21 cellular contexts compared by ENCODE assay signal in genomic region chr14:99377951-99378350, GRCh38.
A peak's percentile ranks its signal among the peaks of the same experiment; 100 is the strongest.
DNase-seq lines count a peak whose midpoint lies in the region; ATAC-seq and TF ChIP-seq lines count a peak whose summit lies in the region.
"Had no signal": no experiment of that assay in that cellular context is flagged by ENCODE, and none has a peak within 500 bp of the region (broad histone marks: within the 10 kb centered on the region; RNA-seq: fewer than 3 reads in every experiment).

No MANE protein-coding gene starts in this region.

- ATAC-seq in activated T-cell treated with anti-CD3 and anti-CD28 coated beads, Interleukin-2, amount 50 U/mL, for 4 hours, result no peak
- ATAC-seq in HG03342 (IDR thresholded peaks at IDR 0.05; ENCODE audit: unreplicated experiment), result no peak
- ATAC-seq: GM23338 had no signal

- H3K36me3 Mint-ChIP-seq in activated T-cell treated with anti-CD3 and anti-CD28 coated beads, Interleukin-2, amount 50 U/mL, for 4 hours (ENCODE audit: insufficient read depth), result no peaks in the 10 kb centered on the region
- H3K36me3 Mint-ChIP-seq: CD14-positive monocyte; CD8-positive, alpha-beta memory T cell had no signal

- TF ChIP-seq CTCF in RWPE1 (conservative IDR thresholded peaks at IDR 0.05; ENCODE audit: low read depth), result no peak

- peaks cover 32% of the 10 kb centered on the region for H3K27me3 Mint-ChIP-seq in activated T-cell treated with anti-CD3 and anti-CD28 coated beads, Interleukin-2, amount 50 U/mL, for 4 hours (ENCODE audit: low read depth)

- CTCF ChIA-PET in RWPE1 (lab: Yijun Ruan, JAX), result interaction anchor here (0.7 kb wide), 1 partner anchor 15 kb away, joined by 4 read pairs; no protein-coding TSS in a partner anchor

- POLR2A ChIA-PET in RWPE1 (lab: Yijun Ruan, JAX; ENCODE audit: low non-redundant PET), result interaction anchor here (0.6 kb wide), 1 partner anchor 14 kb away, joined by 3 read pairs; no protein-coding TSS in a partner anchor

- H3K27ac ChIP-seq in RWPE1 (peak overlapping the region; percentile 66), epithelial cell of prostate (peak overlapping the region; percentile 43)
- H3K27ac ChIP-seq: 22Rv1; BLaER1 treated with 17β-estradiol and CSF1 and Interleukin-3, amounts not matched to agents 10 nM and 100 nM had no signal

- H3K9me3 Mint-ChIP-seq in activated T-cell treated with anti-CD3 and anti-CD28 coated beads, Interleukin-2, amount 50 U/mL, for 4 hours, result no peaks in the 10 kb centered on the region
- H3K9me3 Mint-ChIP-seq: CD14-positive monocyte; CD4-positive, alpha-beta T cell; CD8-positive, alpha-beta memory T cell; GM23338; H9; HFFc6 had no signal

- no peaks in the 10 kb centered on the region for H3K4me1 Mint-ChIP-seq in activated T-cell treated with anti-CD3 and anti-CD28 coated beads, Interleukin-2, amount 50 U/mL, for 4 hours (ENCODE audit: low read depth)
- H3K4me1 Mint-ChIP-seq: CD14-positive monocyte had no signal

- DNase-seq in activated effector memory CD4-positive, alpha-beta T cell treated with anti-CD3 and anti-CD28 coated beads, Interleukin-2, amount 50 U/mL, for 16 hours, result peak; percentile 55
- no peak for DNase-seq in activated effector memory CD4-positive, alpha-beta T cell treated with Interleukin-2 at 50 U/mL for 16 hours
- no peak for DNase-seq in RWPE1 (ENCODE audit: low spot score)
- DNase-seq in epithelial cell of prostate (ENCODE audit: low read depth, low spot score), result no peak
- DNase-seq in mesenteric fat pad (ENCODE audit: low spot score), result peak; percentile 26
- DNase-seq in activated T-cell treated with anti-CD3 and anti-CD28 coated beads, Interleukin-2, amount 50 U/mL, for 4 hours, result no peak
- no peak for DNase-seq in NCI-H524 treated with DMSO at 0.1 percent for 48 hours (lab: John Stamatoyannopoulos, UW)
- DNase-seq: AML-193; BE2C; CD4-positive, alpha-beta T cell; CD8-positive, alpha-beta memory T cell; DMS 273 treated with DMSO at 0.1 percent for 48 hours; DMS79; GDM1; H9; HFFc6 had no signal

- no peak overlapping the region for H3K4me3 Mint-ChIP-seq in activated T-cell treated with anti-CD3 and anti-CD28 coated beads, Interleukin-2, amount 50 U/mL, for 4 hours
- H3K4me3 Mint-ChIP-seq: CD14-positive monocyte; CD4-positive, alpha-beta T cell; CD8-positive, alpha-beta memory T cell; GM23338; H9; HFFc6 had no signal

Comparison
In these comparisons a context has a peak if more than half of its experiments do, and no peak if none do; other contexts are left out.
1. DNase-seq: peak in activated effector memory CD4-positive, alpha-beta T cell treated with anti-CD3 and anti-CD28 coated beads, Interleukin-2, amount 50 U/mL, for 16 hours (single experiment) and mesenteric fat pad (single experiment); none in activated effector memory CD4-positive, alpha-beta T cell treated with Interleukin-2 at 50 U/mL for 16 hours (single experiment), RWPE1 (single experiment), epithelial cell of prostate (single experiment), activated T-cell treated with anti-CD3 and anti-CD28 coated beads, Interleukin-2, amount 50 U/mL, for 4 hours (single experiment) and NCI-H524 treated with DMSO at 0.1 percent for 48 hours (single experiment).